ENCODE assay signal across 27 cellular contexts in genomic region chr9:112874006-112874405, GRCh38. TPM values are rescaled to one million over a fixed set of nuclear protein-coding genes. Genes with fewer than 3 reads are reported as not detected.
"Had no signal": no experiment of that assay in that cellular context is flagged by ENCODE, and none has a peak within 500 bp of the region (broad histone marks: within the 10 kb centered on the region; RNA-seq: fewer than 3 reads in every experiment).

No MANE protein-coding gene starts in this region.

- H3K79me2 ChIP-seq: hepatocyte, parathyroid adenoma had no signal

- H3K9ac ChIP-seq: parathyroid adenoma had no signal

- H3K4me1 ChIP-seq: colonic mucosa, left ventricle myocardium inferior, parathyroid adenoma, right lobe of liver, thyroid gland had no signal

- H3K27ac ChIP-seq: colonic mucosa, epithelial cell of prostate, hepatocyte, left ventricle myocardium inferior, neutrophil, parathyroid adenoma, right lobe of liver, skin epidermis, thyroid gland had no signal

- H3K27me3 Mint-ChIP-seq: activated B cell treated with CpG ODN at 0.5 μM for 24 hours; activated CD4-positive, alpha-beta T cell treated with anti-CD3 and anti-CD28 coated beads for 36 hours; activated naive CD8-positive, alpha-beta T cell treated with anti-CD3 and anti-CD28 coated beads for 36 hours; central memory CD8-positive, alpha-beta T cell; natural killer cell treated with Interleukin-12 subunit alpha and Interleukin-12 subunit beta and Interleukin-15 and Interleukin-18, amount 100 ng/mL, for 72 hours; stimulated activated naive CD8-positive, alpha-beta T cell treated with anti-CD3 and anti-CD28 coated beads, Interleukin-15, Interleukin-2, amounts not matched to agents 100 ng/mL and 50 ng/mL, for 24 hours had no signal

- H3K4me3 Mint-ChIP-seq: activated B cell treated with CpG ODN at 0.5 μM for 24 hours; activated CD4-positive, alpha-beta T cell treated with anti-CD3 and anti-CD28 coated beads for 36 hours; activated naive CD8-positive, alpha-beta T cell treated with anti-CD3 and anti-CD28 coated beads for 36 hours; central memory CD8-positive, alpha-beta T cell; natural killer cell treated with Interleukin-12 subunit alpha and Interleukin-12 subunit beta and Interleukin-15 and Interleukin-18, amount 100 ng/mL, for 72 hours; stimulated activated naive CD8-positive, alpha-beta T cell treated with anti-CD3 and anti-CD28 coated beads, Interleukin-15, Interleukin-2, amounts not matched to agents 100 ng/mL and 50 ng/mL, for 24 hours had no signal

- H3K4me2 ChIP-seq: hepatocyte had no signal

- H3K36me3 ChIP-seq: colonic mucosa, right lobe of liver, thyroid gland had no signal

- H2AFZ ChIP-seq: hepatocyte, parathyroid adenoma had no signal

- H3K9me3 ChIP-seq: colonic mucosa, left ventricle myocardium inferior, neutrophil, right lobe of liver, thyroid gland had no signal

- ATAC-seq: activated CD4-positive, alpha-beta T cell treated with anti-CD3 and anti-CD28 coated beads for 36 hours; natural killer cell treated with Interleukin-12 subunit alpha and Interleukin-12 subunit beta and Interleukin-15 and Interleukin-18, amount 100 ng/mL, for 72 hours; right lobe of liver had no signal

- H3K9me3 Mint-ChIP-seq: activated B cell treated with CpG ODN at 0.5 μM for 24 hours; activated naive CD8-positive, alpha-beta T cell treated with anti-CD3 and anti-CD28 coated beads for 36 hours; central memory CD8-positive, alpha-beta T cell; natural killer cell treated with Interleukin-12 subunit alpha and Interleukin-12 subunit beta and Interleukin-15 and Interleukin-18, amount 100 ng/mL, for 72 hours; stimulated activated naive CD8-positive, alpha-beta T cell treated with anti-CD3 and anti-CD28 coated beads, Interleukin-15, Interleukin-2, amounts not matched to agents 100 ng/mL and 50 ng/mL, for 24 hours had no signal

- H3K4me3 ChIP-seq: colonic mucosa, hepatocyte, left ventricle myocardium inferior, right lobe of liver, skin epidermis, thyroid gland had no signal

- H3K36me3 Mint-ChIP-seq: natural killer cell treated with Interleukin-12 subunit alpha and Interleukin-12 subunit beta and Interleukin-15 and Interleukin-18, amount 100 ng/mL, for 72 hours had no signal

- H3K27ac Mint-ChIP-seq: activated B cell treated with CpG ODN at 0.5 μM for 24 hours; activated CD4-positive, alpha-beta T cell treated with anti-CD3 and anti-CD28 coated beads for 36 hours; activated naive CD8-positive, alpha-beta T cell treated with anti-CD3 and anti-CD28 coated beads for 36 hours; natural killer cell treated with Interleukin-12 subunit alpha and Interleukin-12 subunit beta and Interleukin-15 and Interleukin-18, amount 100 ng/mL, for 72 hours; stimulated activated naive CD8-positive, alpha-beta T cell treated with anti-CD3 and anti-CD28 coated beads, Interleukin-15, Interleukin-2, amounts not matched to agents 100 ng/mL and 50 ng/mL, for 24 hours had no signal

- DNase-seq: activated B cell treated with CpG ODN at 0.5 μM for 24 hours; activated CD4-positive, alpha-beta T cell treated with anti-CD3 and anti-CD28 coated beads for 36 hours; activated CD4-positive, alpha-beta T cell treated with anti-CD3 and anti-CD28 coated beads, Interleukin-2, amount 50 U/mL, for 48 hours; activated CD8-positive, alpha-beta memory T cell treated with anti-CD3 and anti-CD28 coated beads, Interleukin-2, amount 50 U/mL, for 48 hours; activated naive CD4-positive, alpha-beta T cell treated with Interleukin-2 at 50 U/mL for 16 hours; activated naive CD8-positive, alpha-beta T cell treated with anti-CD3 and anti-CD28 coated beads for 36 hours; activated T-cell treated with anti-CD3 and anti-CD28 coated beads, Interleukin-2, amount 50 U/mL, for 48 hours; colonic mucosa; foreskin melanocyte; left ventricle myocardium inferior; mammary epithelial cell; right lobe of liver; stimulated activated CD4-positive, alpha-beta T cell treated with anti-CD3 and anti-CD28 coated beads, Interleukin-1b, Interleukin-23, amount 100 ng/mL, for 48 hours; substantia nigra; T1000; thyroid gland had no signal

- H3K4me1 Mint-ChIP-seq: activated CD4-positive, alpha-beta T cell treated with anti-CD3 and anti-CD28 coated beads for 36 hours had no signal

- H3K27me3 ChIP-seq: colonic mucosa, hepatocyte, neutrophil, right lobe of liver, thyroid gland had no signal

RNA-seq across cellular contexts. Expression of gene SLC46A2, which starts 16.7 kb away (rescaled TPM):
- total RNA-seq: activated B cell treated with CpG ODN at 0.5 μM for 24 hours; activated CD4-positive, alpha-beta T cell treated with anti-CD3 and anti-CD28 coated beads for 36 hours; activated CD8-positive, alpha-beta memory T cell treated with anti-CD3 and anti-CD28 coated beads for 36 hours; activated naive CD8-positive, alpha-beta T cell treated with anti-CD3 and anti-CD28 coated beads for 36 hours; astrocyte; colonic mucosa; hepatocyte; left ventricle myocardium inferior; mammary epithelial cell; natural killer cell treated with Interleukin-12 subunit alpha and Interleukin-12 subunit beta and Interleukin-15 and Interleukin-18, amount 100 ng/mL, for 72 hours; T-helper 1 cell treated with Interleukin-12 subunit alpha and Interleukin-12 subunit beta and Interleukin-4 antibody, amounts not matched to agents 30 ng/mL and 1 ng/mL, for 36 hours had no signal
- polyA plus RNA-seq: hepatocyte, mammary epithelial cell had no signal
